ENCODE assay signal across 31 cellular contexts in the genomic region with DNA sequence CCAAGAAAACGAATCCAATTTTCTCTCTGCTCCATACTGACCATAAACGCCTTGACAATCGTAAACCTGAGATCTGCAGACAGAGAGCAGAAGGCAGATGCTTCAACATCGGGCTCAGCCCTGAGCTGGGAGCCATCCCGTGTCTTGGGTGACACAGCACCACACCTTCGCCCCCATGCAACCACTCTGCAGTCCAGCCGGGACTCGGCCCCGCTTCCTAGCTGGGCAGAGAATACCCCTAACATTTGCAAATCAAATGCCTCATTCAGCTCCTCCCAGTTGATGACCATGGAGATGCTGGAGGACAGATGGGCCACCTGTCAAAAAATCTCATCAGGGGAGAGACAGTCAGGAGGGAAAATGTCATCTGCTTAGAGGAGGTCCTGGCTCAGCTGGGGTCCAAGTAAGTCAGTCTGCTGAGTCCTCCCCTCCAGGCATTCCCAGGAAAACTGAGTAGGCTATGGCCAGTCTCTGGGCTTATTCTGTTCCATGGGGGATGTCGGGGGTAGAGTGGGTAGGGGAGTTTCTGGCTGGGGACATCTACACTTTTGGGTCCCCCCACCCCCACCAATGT.
"Had no signal": no experiment of that assay in that cellular context is flagged by ENCODE, and none has a peak within 500 bp of the region (broad histone marks: within the 10 kb centered on the region; RNA-seq: fewer than 3 reads in every experiment).

No MANE protein-coding gene starts in this region.

- H3K4me1 Mint-ChIP-seq: activated CD4-positive, alpha-beta T cell treated with anti-CD3 and anti-CD28 coated beads, Interleukin-2, amount 10 ng/mL, durations not matched to agents 7 days and 5 days had no signal

- H3K27ac ChIP-seq: adrenal gland, body of pancreas, breast epithelium, Peyer's patch had no signal

- H3K27ac Mint-ChIP-seq: activated CD4-positive, alpha-beta T cell treated with anti-CD3 and anti-CD28 coated beads for 36 hours; activated CD4-positive, alpha-beta T cell treated with anti-CD3 and anti-CD28 coated beads, Interleukin-2, amount 10 ng/mL, durations not matched to agents 7 days and 5 days; activated CD8-positive, alpha-beta T cell treated with anti-CD3 and anti-CD28 coated beads, Interleukin-2, amount 10 ng/mL, durations not matched to agents 7 days and 5 days; activated naive CD4-positive, alpha-beta T cell treated with anti-CD3 and anti-CD28 coated beads for 36 hours; activated naive CD4-positive, alpha-beta T cell treated with anti-CD3 and anti-CD28 coated beads, Interleukin-2, amount 50 U/mL, for 72 hours; activated T-cell treated with anti-CD3 and anti-CD28 coated beads, Interleukin-2, amount 50 U/mL, for 24 hours; activated T-helper 1 cell treated with anti-CD3 and anti-CD28 coated beads, Interleukin-12 subunit alpha, Interleukin-12 subunit beta, Interleukin-2, Interleukin-4 antibody, amounts not matched to agents 30 ng/mL and 10 ng/mL and 1 ng/mL, durations not matched to agents 14 hours and 24 hours and 36 hours; WTC11 had no signal

- H3K27me3 ChIP-seq: adrenal gland, body of pancreas, breast epithelium, Peyer's patch had no signal

- H3K9me3 ChIP-seq: adrenal gland, body of pancreas, breast epithelium, Peyer's patch had no signal

- H3K36me3 Mint-ChIP-seq: activated naive CD4-positive, alpha-beta T cell treated with anti-CD3 and anti-CD28 coated beads, Interleukin-2, amount 50 U/mL, for 72 hours; WTC11 had no signal

- H3K9me3 Mint-ChIP-seq: activated CD4-positive, alpha-beta T cell treated with anti-CD3 and anti-CD28 coated beads, Interleukin-2, amount 10 ng/mL, durations not matched to agents 7 days and 5 days; activated naive CD4-positive, alpha-beta T cell treated with anti-CD3 and anti-CD28 coated beads for 36 hours; activated naive CD4-positive, alpha-beta T cell treated with anti-CD3 and anti-CD28 coated beads, Interleukin-2, amount 50 U/mL, for 72 hours; activated T-cell treated with anti-CD3 and anti-CD28 coated beads, Interleukin-2, amount 50 U/mL, for 24 hours; activated T-helper 1 cell treated with anti-CD3 and anti-CD28 coated beads, Interleukin-12 subunit alpha, Interleukin-12 subunit beta, Interleukin-2, Interleukin-4 antibody, amounts not matched to agents 30 ng/mL and 10 ng/mL and 1 ng/mL, durations not matched to agents 14 hours and 24 hours and 36 hours; WTC11 had no signal

- H3K4me3 ChIP-seq: adrenal gland, body of pancreas, breast epithelium, Peyer's patch had no signal

- H3K4me1 ChIP-seq: adrenal gland, body of pancreas, breast epithelium, Peyer's patch had no signal

- H3K36me3 ChIP-seq: adrenal gland, breast epithelium, Peyer's patch had no signal

- ATAC-seq: activated CD4-positive, alpha-beta T cell treated with anti-CD3 and anti-CD28 coated beads for 36 hours; activated CD4-positive, CD25-positive, alpha-beta regulatory T cell treated with anti-CD3 and anti-CD28 coated beads, Interleukin-2, amount 50 U/mL, for 24 hours; activated CD8-positive, alpha-beta T cell treated with anti-CD3 and anti-CD28 coated beads, Interleukin-2, amount 10 ng/mL, durations not matched to agents 7 days and 5 days; activated naive CD4-positive, alpha-beta T cell treated with anti-CD3 and anti-CD28 coated beads, Interleukin-2, amount 50 U/mL, for 72 hours; body of pancreas; PC-3; WTC11 had no signal

- DNase-seq: activated CD4-positive, alpha-beta T cell treated with anti-CD3 and anti-CD28 coated beads for 36 hours; activated CD4-positive, alpha-beta T cell treated with anti-CD3 and anti-CD28 coated beads, Interleukin-2, amount 10 ng/mL, durations not matched to agents 7 days and 5 days; activated CD4-positive, alpha-beta T cell treated with anti-CD3 and anti-CD28 coated beads, Interleukin-2, amount 50 U/mL, for 48 hours; activated CD8-positive, alpha-beta T cell treated with anti-CD3 and anti-CD28 coated beads, Interleukin-2, amount 10 ng/mL, durations not matched to agents 7 days and 5 days; activated gamma-delta T cell treated with Interleukin-2 at 50 U/mL for 16 hours; activated naive CD4-positive, alpha-beta T cell treated with anti-CD3 and anti-CD28 coated beads for 36 hours; activated T-cell treated with anti-CD3 and anti-CD28 coated beads, Interleukin-2, amount 50 U/mL, for 24 hours; adrenal gland; body of pancreas; caudate nucleus; cerebellar nuclear complex; NCI-H1105; NCI-H1417 treated with DMSO at 0.1 percent for 48 hours; NCI-H1694; NCI-H1930; NCI-H2081 treated with DMSO at 0.1 percent for 48 hours; NCI-H345; NCI-H526; NCI-H748 treated with DMSO at 0.1 percent for 48 hours; NK-92 treated with Interleukin-12 subunit alpha and Interleukin-12 subunit beta, amount 100 ng/mL, for 24 hours; PC-3; Peyer's patch; RPMI8226; SHP77 treated with DMSO at 0.1 percent for 48 hours; SW 1271; T1000 had no signal

- H3K4me3 Mint-ChIP-seq: activated CD4-positive, alpha-beta T cell treated with anti-CD3 and anti-CD28 coated beads for 36 hours; activated CD4-positive, alpha-beta T cell treated with anti-CD3 and anti-CD28 coated beads, Interleukin-2, amount 10 ng/mL, durations not matched to agents 7 days and 5 days; activated CD8-positive, alpha-beta T cell treated with anti-CD3 and anti-CD28 coated beads, Interleukin-2, amount 10 ng/mL, durations not matched to agents 7 days and 5 days; activated naive CD4-positive, alpha-beta T cell treated with anti-CD3 and anti-CD28 coated beads for 36 hours; activated T-cell treated with anti-CD3 and anti-CD28 coated beads, Interleukin-2, amount 50 U/mL, for 24 hours; activated T-helper 1 cell treated with anti-CD3 and anti-CD28 coated beads, Interleukin-12 subunit alpha, Interleukin-12 subunit beta, Interleukin-2, Interleukin-4 antibody, amounts not matched to agents 30 ng/mL and 10 ng/mL and 1 ng/mL, durations not matched to agents 14 hours and 24 hours and 36 hours; WTC11 had no signal
